Comparison of ENCODE assay signal across 8 cellular contexts in genomic region chr3:194686414-194686815, GRCh38. TPM values are rescaled to one million over a fixed set of nuclear protein-coding genes. Genes with fewer than 3 reads are reported as not detected.
DNase-seq lines count a peak whose midpoint lies in the region; ATAC-seq and TF ChIP-seq lines count a peak whose summit lies in the region.

No MANE protein-coding gene starts in this region.

- H3K36me3 ChIP-seq in right lobe of liver (no peaks in the 10 kb centered on the region), tibial nerve (no peaks in the 10 kb centered on the region)

- TF ChIP-seq POLR2A in right lobe of liver (IDR thresholded peaks at IDR 0.05), result no peak
- TF ChIP-seq POLR2A in tibial nerve (IDR thresholded peaks at IDR 0.05), result no peak

- H3K9me3 Mint-ChIP-seq in activated T-cell treated with anti-CD3 and anti-CD28 coated beads, Interleukin-2, amount 50 U/mL, for 24 hours, result no peaks in the 10 kb centered on the region
- H3K9me3 Mint-ChIP-seq in activated naive CD8-positive, alpha-beta T cell treated with anti-CD3 and anti-CD28 coated beads, Interleukin-2, amount 50 U/mL, for 24 hours, result no peaks in the 10 kb centered on the region

- peaks cover 10% of the 10 kb centered on the region for H3K36me3 Mint-ChIP-seq in activated T-cell treated with anti-CD3 and anti-CD28 coated beads, Interleukin-2, amount 50 U/mL, for 24 hours (ENCODE audit: low read depth)
- no peaks in the 10 kb centered on the region for H3K36me3 Mint-ChIP-seq in activated naive CD8-positive, alpha-beta T cell treated with anti-CD3 and anti-CD28 coated beads, Interleukin-2, amount 50 U/mL, for 24 hours (ENCODE audit: low read depth)

- H3K4me1 ChIP-seq in right lobe of liver (peaks cover 0 to 32% (median 3%) of the 10 kb centered on the region in 4 donors), tibial nerve (peaks cover 0 to 69% (median 26%) of the 10 kb centered on the region in 4 donors)

- intact Hi-C loops in right lobe of liver (cut with DNase I), result no loop called here

- TF ChIP-seq EP300 in tibial nerve (IDR thresholded peaks at IDR 0.05), result no peak

- H3K27me3 Mint-ChIP-seq in activated T-cell treated with anti-CD3 and anti-CD28 coated beads, Interleukin-2, amount 50 U/mL, for 24 hours, result peaks cover 50% of the 10 kb centered on the region
- H3K27me3 Mint-ChIP-seq in activated naive CD8-positive, alpha-beta T cell treated with anti-CD3 and anti-CD28 coated beads, Interleukin-2, amount 50 U/mL, for 24 hours, result peaks cover 25% of the 10 kb centered on the region

- WGBS in right lobe of liver (ENCODE audit: insufficient coverage, low coverage, low lambda C conversion rate, missing lambda C conversion rate), result 0% methylated on average over 29 of the region's 29 CpGs
- 1% methylated on average over 29 of the region's 29 CpGs for WGBS in tibial nerve, 2 donors

- no peak for DNase-seq in activated T-cell treated with anti-CD3 and anti-CD28 coated beads, Interleukin-2, amount 50 U/mL, for 24 hours
- DNase-seq in activated T-cell treated with anti-CD3 and anti-CD28 coated beads, Interleukin-2, amount 50 U/mL, for 1 hour, result no peak
- DNase-seq in activated naive CD8-positive, alpha-beta T cell treated with anti-CD3 and anti-CD28 coated beads, Interleukin-2, amount 50 U/mL, for 24 hours, result peak; percentile 12
- DNase-seq in right lobe of liver (no peak), tibial nerve (ENCODE audit: low spot score in 2 of 2) (no peak), HK-2 (ENCODE audit: unreplicated experiment) (no peak), GOT3 (lab: John Stamatoyannopoulos, UW) (no peak)

- no peak for TF ChIP-seq CTCF in right lobe of liver (IDR thresholded peaks at IDR 0.05)
- no peak for TF ChIP-seq CTCF in tibial nerve (IDR thresholded peaks at IDR 0.05)

- H3K27ac Mint-ChIP-seq in activated T-cell treated with anti-CD3 and anti-CD28 coated beads, Interleukin-2, amount 50 U/mL, for 24 hours, result peak overlapping the region; percentile 22
- H3K27ac Mint-ChIP-seq in activated naive CD8-positive, alpha-beta T cell treated with anti-CD3 and anti-CD28 coated beads, Interleukin-2, amount 50 U/mL, for 24 hours, result peak overlapping the region; percentile 80

- H3K4me1 Mint-ChIP-seq in activated T-cell treated with anti-CD3 and anti-CD28 coated beads, Interleukin-2, amount 50 U/mL, for 24 hours (ENCODE audit: low read depth), result peaks cover 71% of the 10 kb centered on the region
- peaks cover 74% of the 10 kb centered on the region for H3K4me1 Mint-ChIP-seq in activated naive CD8-positive, alpha-beta T cell treated with anti-CD3 and anti-CD28 coated beads, Interleukin-2, amount 50 U/mL, for 24 hours

- H3K4me3 Mint-ChIP-seq in activated T-cell treated with anti-CD3 and anti-CD28 coated beads, Interleukin-2, amount 50 U/mL, for 24 hours, result peak overlapping the region; percentile 81
- H3K4me3 Mint-ChIP-seq in activated naive CD8-positive, alpha-beta T cell treated with anti-CD3 and anti-CD28 coated beads, Interleukin-2, amount 50 U/mL, for 24 hours, result peak overlapping the region; percentile 89

- H3K9me3 ChIP-seq in right lobe of liver, result no peaks in the 10 kb centered on the region
- no peaks in the 10 kb centered on the region for H3K9me3 ChIP-seq in tibial nerve

- ATAC-seq in activated naive CD8-positive, alpha-beta T cell treated with anti-CD3 and anti-CD28 coated beads, Interleukin-2, amount 50 U/mL, for 24 hours, result no peak
- ATAC-seq in right lobe of liver (no peak), HG02973 (IDR thresholded peaks at IDR 0.05; ENCODE audit: unreplicated experiment) (no peak)

- peak overlapping the region in 1 of 3 donors; percentile 53 for H3K27ac ChIP-seq in right lobe of liver
- H3K27ac ChIP-seq in tibial nerve, result peak overlapping the region in 2 of 4 donors; percentile 74 to 85

- peak overlapping the region; percentile 55 to 61 (median 59) for H3K4me3 ChIP-seq in right lobe of liver
- H3K4me3 ChIP-seq in tibial nerve, result peak overlapping the region; percentile 59 to 91 (median 61)

- H3K27me3 ChIP-seq in right lobe of liver, result peaks cover 0 to 11% of the 10 kb centered on the region in 2 donors
- H3K27me3 ChIP-seq in tibial nerve, result peaks cover 0 to 20% of the 10 kb centered on the region in 2 donors

RNA-seq across cellular contexts. Expression of gene FAM43A, which starts 0.7 kb away (rescaled TPM):
- 1 to 10 TPM; 1.0 to 8.4 (median 5.3) TPM for total RNA-seq in right lobe of liver
- 10 to 100 TPM; 19.8 to 47.7 (median 35.8) TPM for total RNA-seq in tibial nerve

RNA-seq across cellular contexts. Expression of gene LSG1, which starts 14.4 kb away (rescaled TPM):
- 10 to 100 TPM; 13.7 to 23.2 (median 18.0) TPM for total RNA-seq in right lobe of liver
- total RNA-seq in tibial nerve, result 10 to 100 TPM; 24.9 to 64.5 (median 39.3) TPM

RNA-seq across cellular contexts. Expression of gene TMEM44, which starts 53.2 kb away (rescaled TPM):
- total RNA-seq in right lobe of liver, result 1 to 10 TPM; 2.2 to 6.8 (median 4.2) TPM
- total RNA-seq in tibial nerve, result 10 to 100 TPM; 14.9 to 17.4 (median 16.5) TPM
